In the genomic region with DNA sequence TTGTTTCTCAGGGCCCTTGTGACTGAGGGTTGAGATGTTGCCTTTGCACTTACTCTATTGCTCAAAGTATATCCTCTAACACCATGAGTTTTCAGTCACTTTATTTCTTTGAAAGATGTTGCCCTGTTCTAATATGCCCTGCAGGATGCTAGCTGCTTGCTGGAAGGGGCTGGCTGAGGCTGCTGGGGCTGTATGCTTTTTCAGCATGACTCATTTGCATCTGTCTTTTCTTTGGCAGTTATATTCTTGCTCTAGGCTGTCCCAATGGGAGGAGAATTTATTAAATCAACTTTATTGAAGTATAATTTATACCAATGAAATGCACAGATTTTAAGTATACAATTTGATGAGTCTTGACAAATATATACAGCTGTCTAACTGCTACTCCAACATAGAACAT, we compare ENCODE assay signal across 13 cellular contexts.
A peak's percentile ranks its signal among the peaks of the same experiment; 100 is the strongest.
DNase-seq lines count a peak whose midpoint lies in the region; ATAC-seq and TF ChIP-seq lines count a peak whose summit lies in the region.
"Had no signal": no experiment of that assay in that cellular context is flagged by ENCODE, and none has a peak within 500 bp of the region (broad histone marks: within the 10 kb centered on the region; RNA-seq: fewer than 3 reads in every experiment).

No MANE protein-coding gene starts in this region.

- H3K9me3 ChIP-seq in SK-N-SH (peaks cover 10% of the 10 kb centered on the region; the same call in 1 of the 2 replicates), neuronal stem cell (replicated peaks in 1 of 2; ENCODE audit: control insufficient read depth in 2 of 2, insufficient read depth in 1 of 2, low read depth in 1 of 2, low read length in 2 of 2) (no peaks in the 10 kb centered on the region), SJCRH30 (replicated peaks) (no peaks in the 10 kb centered on the region)

- H2BK12ac ChIP-seq in neuronal stem cell (ENCODE audit: low read length): no peak overlapping the region

- TF ChIP-seq CTCF in SK-N-SH (IDR thresholded peaks at IDR 0.05) (no peak), astrocyte of the spinal cord (IDR thresholded peaks at IDR 0.05; ENCODE audit: low read depth, low read length) (no peak), foreskin keratinocyte (conservative IDR thresholded peaks at IDR 0.05) (no peak)

- H4K8ac ChIP-seq in neuronal stem cell (ENCODE audit: low read depth, low read length): no peak overlapping the region

- no peak overlapping the region for H2BK5ac ChIP-seq in neuronal stem cell (ENCODE audit: low read length)

- H3K36me3 ChIP-seq in SK-N-SH (replicated peaks in 1 of 2; ENCODE audit: control insufficient read depth in 1 of 2, insufficient read depth in 2 of 2, low read length in 1 of 2) (peaks cover 0 to 12% of the 10 kb centered on the region in 2 experiments), neuronal stem cell (replicated peaks in 1 of 2; ENCODE audit: control insufficient read depth in 2 of 2, insufficient read depth in 2 of 2, low read length in 2 of 2) (no peaks in the 10 kb centered on the region), SJCRH30 (no peaks in the 10 kb centered on the region)
- H3K36me3 ChIP-seq: BLaER1 treated with 17β-estradiol and CSF1 and Interleukin-3, amounts not matched to agents 10 nM and 100 nM had no signal

- no peak for TF ChIP-seq EP300 in SK-N-SH (IDR thresholded peaks at IDR 0.05; ENCODE audit: borderline replicate concordance in 1 of 2, low read depth in 1 of 2, low read length in 1 of 2)

- in situ Hi-C loops in astrocyte of the spinal cord (cut with HindIII; ENCODE audit: low sequenced_read_pairs): no loop called here

- ATAC-seq in SK-N-SH treated with all-trans-retinoic acid at 6 μM for 48 hours (peak; percentile 37; the same call in 1 of the 3 replicates), foreskin keratinocyte (peak; percentile 68)

- no peak overlapping the region for H4K91ac ChIP-seq in neuronal stem cell (ENCODE audit: low read depth, low read length, poor library complexity)

- no peaks in the 10 kb centered on the region for H3K9me2 ChIP-seq in SK-N-SH

- no peaks in the 10 kb centered on the region for H3K79me1 ChIP-seq in neuronal stem cell (ENCODE audit: low read depth, low read length)

- no peaks in the 10 kb centered on the region for H4K20me1 ChIP-seq in SK-N-SH (ENCODE audit: insufficient read depth)
- H4K20me1 ChIP-seq: BLaER1 treated with 17β-estradiol and CSF1 and Interleukin-3, amounts not matched to agents 10 nM and 100 nM had no signal

- H3K4me3 ChIP-seq in SK-N-SH (ENCODE audit: low read depth in 2 of 2, low read length in 1 of 2) (no peak overlapping the region), astrocyte of the spinal cord (ENCODE audit: low read depth, low read length) (no peak overlapping the region), neuronal stem cell (ENCODE audit: low read length in 2 of 2) (no peak overlapping the region), SJCRH30 (no peak overlapping the region)
- H3K4me3 ChIP-seq: BLaER1 treated with 17β-estradiol and CSF1 and Interleukin-3, amounts not matched to agents 10 nM and 100 nM; GM23248 had no signal

- no peak overlapping the region for H2BK15ac ChIP-seq in neuronal stem cell (ENCODE audit: low read length)

- H2BK120ac ChIP-seq in neuronal stem cell (ENCODE audit: low read depth, low read length): no peak overlapping the region

- no peak for TF ChIP-seq RAD21 in SK-N-SH (IDR thresholded peaks at IDR 0.05; ENCODE audit: low read length)

- H3K4me2 ChIP-seq in SK-N-SH: no peak overlapping the region
- no peak overlapping the region for H3K4me2 ChIP-seq in neuronal stem cell (ENCODE audit: insufficient read depth, low read length, poor library complexity, severe bottlenecking)
- H3K4me2 ChIP-seq: BLaER1 treated with 17β-estradiol and CSF1 and Interleukin-3, amounts not matched to agents 10 nM and 100 nM had no signal

- POLR2A ChIA-PET in SK-N-SH (lab: Yijun Ruan, JAX): no interaction called here

- H3F3A ChIP-seq in SK-N-SH (replicated peaks; ENCODE audit: insufficient read depth): peaks cover 15% of the 10 kb centered on the region

- H3K4ac ChIP-seq in neuronal stem cell (ENCODE audit: low read length): no peak overlapping the region

- no peak overlapping the region for H3K14ac ChIP-seq in neuronal stem cell (ENCODE audit: low read length)

- no peak for DNase-seq in SK-N-SH
- DNase-seq in astrocyte of the spinal cord (ENCODE audit: low read depth, low spot score): peak; percentile 41
- no peak for DNase-seq in foreskin keratinocyte
- no peak for DNase-seq in head of caudate nucleus
- no peak for DNase-seq in neuronal stem cell (ENCODE audit: low spot score)
- no peak for DNase-seq in SJCRH30
- DNase-seq: CD4-positive, CD25-positive, alpha-beta regulatory T cell; DMS53; GM23248; H7 had no signal

- H3K4me1 ChIP-seq in SK-N-SH (ENCODE audit: control insufficient read depth in 1 of 2, insufficient read depth in 2 of 2, low read depth in 1 of 2, low read length in 1 of 2): no peaks in the 10 kb centered on the region
- H3K4me1 ChIP-seq in foreskin keratinocyte: peaks cover 7% of the 10 kb centered on the region
- peaks cover 0 to 5% of the 10 kb centered on the region in 2 donors for H3K4me1 ChIP-seq in neuronal stem cell (ENCODE audit: control insufficient read depth in 2 of 2, insufficient read depth in 1 of 2, low read depth in 1 of 2, low read length in 2 of 2)
- H3K4me1 ChIP-seq in SJCRH30: no peaks in the 10 kb centered on the region
- H3K4me1 ChIP-seq: BLaER1 treated with 17β-estradiol and CSF1 and Interleukin-3, amounts not matched to agents 10 nM and 100 nM had no signal

- H3K27me3 ChIP-seq in SK-N-SH (ENCODE audit: insufficient read depth) (no peaks in the 10 kb centered on the region), foreskin keratinocyte (no peaks in the 10 kb centered on the region), neuronal stem cell (ENCODE audit: control insufficient read depth in 3 of 3, insufficient read depth in 3 of 3, low read depth in 1 of 3, low read length in 3 of 3) (no peaks in the 10 kb centered on the region), SJCRH30 (no peaks in the 10 kb centered on the region)
- H3K27me3 ChIP-seq: BLaER1 treated with 17β-estradiol and CSF1 and Interleukin-3, amounts not matched to agents 10 nM and 100 nM had no signal

- no peak overlapping the region for H3K18ac ChIP-seq in neuronal stem cell (ENCODE audit: low read length)

- CTCF ChIA-PET in SK-N-SH (lab: Yijun Ruan, JAX): interaction anchor here (0.7 kb wide), 1 partner anchor 20 kb away, joined by 3 read pairs; no protein-coding TSS in a partner anchor

- H3K27ac ChIP-seq in SK-N-SH (ENCODE audit: low read depth in 2 of 2, low read length in 1 of 2): peak overlapping the region in 1 of 2 experiments; percentile 31; a peak in 1 of 4 replicates
- H3K27ac ChIP-seq in foreskin keratinocyte: no peak overlapping the region
- H3K27ac ChIP-seq in neuronal stem cell (replicated peaks; ENCODE audit: low read length): no peak overlapping the region
- no peak overlapping the region for H3K27ac ChIP-seq in SJCRH30
- H3K27ac ChIP-seq: 22Rv1; BLaER1 treated with 17β-estradiol and CSF1 and Interleukin-3, amounts not matched to agents 10 nM and 100 nM; GM23248 had no signal

- no peak overlapping the region for H3K23ac ChIP-seq in neuronal stem cell (ENCODE audit: low read depth, low read length, poor library complexity)

- H2AK5ac ChIP-seq in neuronal stem cell (ENCODE audit: low read depth, low read length): no peak overlapping the region

- no peak overlapping the region for H2AFZ ChIP-seq in SK-N-SH (ENCODE audit: low read depth)
- H2AFZ ChIP-seq in neuronal stem cell (ENCODE audit: low read length): no peak overlapping the region
- H2AFZ ChIP-seq: GM23248 had no signal

- H3K79me2 ChIP-seq in SK-N-SH (ENCODE audit: insufficient read depth): no peaks in the 10 kb centered on the region

- H3K9ac ChIP-seq in SK-N-SH (no peak overlapping the region), neuronal stem cell (ENCODE audit: low read depth, low read length, poor library complexity) (no peak overlapping the region)
- H3K9ac ChIP-seq: BLaER1 treated with 17β-estradiol and CSF1 and Interleukin-3, amounts not matched to agents 10 nM and 100 nM; GM23248 had no signal

- intact Hi-C loops in head of caudate nucleus (cut with DNase I): no loop called here

TF ChIP-seq in SK-N-SH treated with all-trans-retinoic acid at 6 μM for 48 hours, 23 proteins besides CTCF, POLR2A, EP300 and RAD21 (continues in another document):
- TF ChIP-seq, protein P1, sequence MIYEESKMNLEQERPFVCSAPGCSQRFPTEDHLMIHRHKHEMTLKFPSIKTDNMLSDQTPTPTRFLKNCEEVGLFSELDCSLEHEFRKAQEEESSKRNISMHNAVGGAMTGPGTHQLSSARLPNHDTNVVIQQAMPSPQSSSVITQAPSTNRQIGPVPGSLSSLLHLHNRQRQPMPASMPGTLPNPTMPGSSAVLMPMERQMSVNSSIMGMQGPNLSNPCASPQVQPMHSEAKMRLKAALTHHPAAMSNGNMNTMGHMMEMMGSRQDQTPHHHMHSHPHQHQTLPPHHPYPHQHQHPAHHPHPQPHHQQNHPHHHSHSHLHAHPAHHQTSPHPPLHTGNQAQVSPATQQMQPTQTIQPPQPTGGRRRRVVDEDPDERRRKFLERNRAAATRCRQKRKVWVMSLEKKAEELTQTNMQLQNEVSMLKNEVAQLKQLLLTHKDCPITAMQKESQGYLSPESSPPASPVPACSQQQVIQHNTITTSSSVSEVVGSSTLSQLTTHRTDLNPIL (CRISPR knock-in tag; IDR thresholded peaks at IDR 0.05; ENCODE audit: low read depth): no peak

TF ChIP-seq in SK-N-SH, 30 proteins besides CTCF, POLR2A, EP300 and RAD21 (continues in another document):
- TF ChIP-seq MEF2A (IDR thresholded peaks at IDR 0.05; ENCODE audit: borderline replicate concordance, low read depth) (no peak), TCF12 (IDR thresholded peaks at IDR 0.05) (no peak), RXRA (IDR thresholded peaks at IDR 0.05; ENCODE audit: borderline replicate concordance, low read depth) (no peak), FOXJ3 (CRISPR knock-in tag; IDR thresholded peaks at IDR 0.05) (no peak)
- TF ChIP-seq, protein P2, sequence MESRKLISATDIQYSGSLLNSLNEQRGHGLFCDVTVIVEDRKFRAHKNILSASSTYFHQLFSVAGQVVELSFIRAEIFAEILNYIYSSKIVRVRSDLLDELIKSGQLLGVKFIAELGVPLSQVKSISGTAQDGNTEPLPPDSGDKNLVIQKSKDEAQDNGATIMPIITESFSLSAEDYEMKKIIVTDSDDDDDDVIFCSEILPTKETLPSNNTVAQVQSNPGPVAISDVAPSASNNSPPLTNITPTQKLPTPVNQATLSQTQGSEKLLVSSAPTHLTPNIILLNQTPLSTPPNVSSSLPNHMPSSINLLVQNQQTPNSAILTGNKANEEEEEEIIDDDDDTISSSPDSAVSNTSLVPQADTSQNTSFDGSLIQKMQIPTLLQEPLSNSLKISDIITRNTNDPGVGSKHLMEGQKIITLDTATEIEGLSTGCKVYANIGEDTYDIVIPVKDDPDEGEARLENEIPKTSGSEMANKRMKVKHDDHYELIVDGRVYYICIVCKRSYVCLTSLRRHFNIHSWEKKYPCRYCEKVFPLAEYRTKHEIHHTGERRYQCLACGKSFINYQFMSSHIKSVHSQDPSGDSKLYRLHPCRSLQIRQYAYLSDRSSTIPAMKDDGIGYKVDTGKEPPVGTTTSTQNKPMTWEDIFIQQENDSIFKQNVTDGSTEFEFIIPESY (IDR thresholded peaks at IDR 0.05; ENCODE audit: borderline replicate concordance, low read depth): no peak
